In genomic region chr2:67674668-67675067, GRCh38 we compare ENCODE assay signal across 24 cellular contexts.
"Had no signal": no experiment of that assay in that cellular context is flagged by ENCODE, and none has a peak within 500 bp of the region (broad histone marks: within the 10 kb centered on the region; RNA-seq: fewer than 3 reads in every experiment).

No MANE protein-coding gene starts in this region.

- ATAC-seq: activated CD8-positive, alpha-beta T cell treated with anti-CD3 and anti-CD28 coated beads for 36 hours; activated naive CD4-positive, alpha-beta T cell treated with anti-CD3 and anti-CD28 coated beads, Interleukin-2, amount 50 U/mL, for 72 hours; activated T-cell treated with anti-CD3 and anti-CD28 coated beads, Interleukin-2, amount 50 U/mL, for 4 hours; body of pancreas; naive thymus-derived CD8-positive, alpha-beta T cell; pancreas; stimulated activated naive CD8-positive, alpha-beta T cell treated with anti-CD3 and anti-CD28 coated beads, Interleukin-15, Interleukin-2, amounts not matched to agents 100 U/mL and 50 U/mL, for 24 hours had no signal

- H3K4me1 ChIP-seq: body of pancreas, colonic mucosa, pancreas, prostate gland, testis, uterus had no signal

- H3K36me3 ChIP-seq: colonic mucosa, pancreas, prostate gland, uterus had no signal

- H3K79me2 ChIP-seq: hepatocyte had no signal

- H3K27me3 ChIP-seq: body of pancreas, colonic mucosa, hepatocyte, pancreas, testis, uterus had no signal

- H3K27ac ChIP-seq: body of pancreas, colonic mucosa, epithelial cell of prostate, hepatocyte, pancreas, prostate gland, testis, uterus had no signal

- DNase-seq: activated B cell treated with CpG ODN at 0.5 μM for 24 hours; activated CD4-positive, alpha-beta T cell treated with anti-CD3 and anti-CD28 coated beads, Interleukin-2, amount 50 U/mL, for 1 hour; activated CD8-positive, alpha-beta T cell treated with anti-CD3 and anti-CD28 coated beads for 36 hours; activated T-cell treated with anti-CD3 and anti-CD28 coated beads, Interleukin-2, amount 50 U/mL, for 4 hours; aorta; body of pancreas; cerebellar nuclear complex; colonic mucosa; effector CD8-positive, alpha-beta T cell; islet precursor cell; midbrain; naive thymus-derived CD8-positive, alpha-beta T cell; nucleus accumbens; pancreas; stimulated activated CD4-positive, alpha-beta T cell treated with anti-CD3 and anti-CD28 coated beads, Interleukin-4, amount 100 ng/mL, for 1 hour; stimulated activated naive CD8-positive, alpha-beta T cell treated with anti-CD3 and anti-CD28 coated beads, Interleukin-15, Interleukin-2, amounts not matched to agents 100 U/mL and 50 U/mL, for 24 hours; T-helper 1 cell; testis; trophoblast cell; uterus had no signal

- H3K4me3 ChIP-seq: body of pancreas, colonic mucosa, hepatocyte, pancreas, prostate gland, testis, uterus had no signal

- H2AFZ ChIP-seq: hepatocyte had no signal

- H3K4me2 ChIP-seq: hepatocyte had no signal

- H3K9me3 ChIP-seq: body of pancreas, colonic mucosa, pancreas, prostate gland, testis, uterus had no signal
